In the genomic region with DNA sequence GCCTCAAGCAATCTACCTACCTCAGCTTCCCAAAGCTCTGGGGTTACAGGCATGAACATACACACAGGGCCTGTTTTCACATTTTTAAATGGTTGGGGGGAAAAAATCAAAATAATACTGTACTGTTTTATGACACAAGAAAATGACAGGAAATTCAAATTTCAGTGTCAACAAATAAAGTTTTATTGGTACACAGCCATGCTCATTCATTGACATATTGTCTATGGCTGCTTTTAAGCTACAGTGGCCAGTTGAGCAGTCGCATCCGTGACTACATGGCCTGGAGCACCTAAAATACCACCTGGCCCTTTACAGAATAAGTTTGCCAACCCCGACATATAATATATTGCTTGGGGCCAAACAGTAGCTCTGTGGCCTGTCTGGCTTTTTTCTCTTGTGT, we compare ENCODE assay signal across 16 cellular contexts. TPM values are rescaled to one million over a fixed set of nuclear protein-coding genes. Genes with fewer than 3 reads are reported as not detected.
DNase-seq lines count a peak whose midpoint lies in the region; ATAC-seq and TF ChIP-seq lines count a peak whose summit lies in the region.
"Had no signal": no experiment of that assay in that cellular context is flagged by ENCODE, and none has a peak within 500 bp of the region (broad histone marks: within the 10 kb centered on the region; RNA-seq: fewer than 3 reads in every experiment).

No MANE protein-coding gene starts in this region.

- peak overlapping the region; percentile 83 to 85 for H3K27ac ChIP-seq in breast epithelium
- no peak overlapping the region for H3K27ac ChIP-seq in mammary epithelial cell (ENCODE audit: insufficient read depth, low read depth, low read length)
- H3K27ac ChIP-seq in psoas muscle: peak overlapping the region; percentile 87

- H3K4me1 ChIP-seq in breast epithelium (peaks cover 0 to 8% of the 10 kb centered on the region in 2 donors), mammary epithelial cell (ENCODE audit: insufficient read depth, low read length) (peaks cover 22% of the 10 kb centered on the region), psoas muscle (peaks cover 44% of the 10 kb centered on the region)
- H3K4me1 ChIP-seq: HAP-1 had no signal

- WGBS in mammary epithelial cell (ENCODE audit: low coverage, missing lambda C conversion rate): 15% methylated on average over 3 of the region's 3 CpGs
- WGBS in psoas muscle, 3 donors: 44 to 78% (median 45%) methylated on average over 3 of the region's 3 CpGs

- ATAC-seq in psoas muscle (peak in 1 of 4 donors; percentile 8), sciatic nerve (no peak), HG02678 (IDR thresholded peaks at IDR 0.05; ENCODE audit: unreplicated experiment) (no peak)

- no TSS peak for BruUV-seq in mammary epithelial cell (replicated peaks; lab: Mats Ljungman, UMichigan)

- CTCF ChIA-PET in mammary epithelial cell (lab: Charles Lee; ENCODE audit: low non-redundant PET): interaction anchor here (0.5 to 1.4 kb wide), 3 partner anchors 10 to 56 kb away, joined by 6 to 9 read pairs (median 9); no protein-coding TSS in a partner anchor

- in situ Hi-C loops in mammary epithelial cell (cut with MboI; ENCODE audit: low sequenced_read_pairs in 2 of 2): loop anchor here (10.0 kb wide), 2 partner anchors 129 to 449 kb away; no protein-coding TSS in a partner anchor

- no peaks in the 10 kb centered on the region for H3K36me3 ChIP-seq in breast epithelium
- no peaks in the 10 kb centered on the region for H3K36me3 ChIP-seq in mammary epithelial cell (ENCODE audit: insufficient read depth, low read length)
- H3K36me3 ChIP-seq in psoas muscle (ENCODE audit: insufficient read depth in 1 of 2, low read depth in 1 of 2): no peaks in the 10 kb centered on the region
- H3K36me3 ChIP-seq: HAP-1 had no signal

- no peak overlapping the region for H3K4me2 ChIP-seq in mammary epithelial cell (ENCODE audit: insufficient read depth, low read depth, low read length)

- dilution Hi-C loops in mammary epithelial cell (cut with HindIII; ENCODE audit: low sequenced_read_pairs): loop anchor here (25.0 kb wide), 1 partner anchor 431 kb away; no protein-coding TSS in a partner anchor

- no peak overlapping the region for H3K9ac ChIP-seq in mammary epithelial cell (ENCODE audit: insufficient read depth, low read length)

- H3K4me3 ChIP-seq in breast epithelium (no peak overlapping the region), mammary epithelial cell (replicated peaks in 1 of 3; ENCODE audit: insufficient read depth in 1 of 3, low read depth in 2 of 3, low read length in 3 of 3) (no peak overlapping the region), epithelial cell of esophagus (ENCODE audit: low read length) (no peak overlapping the region), psoas muscle (no peak overlapping the region)
- H3K4me3 ChIP-seq: HAP-1 had no signal

- no peak overlapping the region for H2AFZ ChIP-seq in mammary epithelial cell (ENCODE audit: low read depth, low read length)

- intact Hi-C loops in breast epithelium (cut with DNase I; ENCODE audit: low total_unique reads): no loop called here
- intact Hi-C loops in mammary epithelial cell (cut with micrococcal nuclease): no loop called here
- intact Hi-C loops in psoas muscle (cut with DNase I): loop anchor here in 1 of 2 donors (5.0 kb wide), 1 partner anchor 41 kb away; no protein-coding TSS in a partner anchor
- intact Hi-C loops in sciatic nerve (cut with DNase I): no loop called here

- H3K9me3 ChIP-seq in breast epithelium (no peaks in the 10 kb centered on the region), mammary epithelial cell (replicated peaks; ENCODE audit: insufficient read depth, low read length) (no peaks in the 10 kb centered on the region), psoas muscle (no peaks in the 10 kb centered on the region)
- H3K9me3 ChIP-seq: HAP-1 had no signal

- DNase-seq in breast epithelium (ENCODE audit: low spot score in 2 of 2) (no peak), mammary epithelial cell (no peak), epithelial cell of esophagus (ENCODE audit: low read depth) (peak; percentile 9), psoas muscle (no peak), T1000 (lab: John Stamatoyannopoulos, UW) (no peak), sciatic nerve (ENCODE audit: low spot score) (no peak), OCI-M2 (lab: John Stamatoyannopoulos, UW; ENCODE audit: unreplicated experiment) (no peak)
- DNase-seq: COR-L47, NCI-H1417, NCI-H1930, NCI-H2171 treated with DMSO at 0.1 percent for 48 hours, NCI-H524 had no signal

- no peak for TF ChIP-seq POLR2A in breast epithelium (IDR thresholded peaks at IDR 0.05)

- H3K79me2 ChIP-seq in mammary epithelial cell (ENCODE audit: insufficient read depth, low read length): no peaks in the 10 kb centered on the region

- H4K20me1 ChIP-seq in mammary epithelial cell (ENCODE audit: insufficient read depth, low read length): no peaks in the 10 kb centered on the region

- H3K27me3 ChIP-seq in breast epithelium (no peaks in the 10 kb centered on the region), mammary epithelial cell (ENCODE audit: insufficient read depth, low read length) (no peaks in the 10 kb centered on the region), psoas muscle (ENCODE audit: insufficient read depth in 3 of 3, low read length in 2 of 3) (no peaks in the 10 kb centered on the region)

- TF ChIP-seq CTCF in breast epithelium (IDR thresholded peaks at IDR 0.05) (no peak), mammary epithelial cell (conservative IDR thresholded peaks at IDR 0.05 in 1 of 2, IDR thresholded peaks at IDR 0.05 in 1 of 2; ENCODE audit: extremely low read depth in 1 of 2, insufficient read depth in 1 of 2, low read depth in 1 of 2, low read length in 2 of 2) (no peak), epithelial cell of esophagus (IDR thresholded peaks at IDR 0.05; ENCODE audit: insufficient read depth, low read depth, low read length, missing control alignments) (no peak), psoas muscle (IDR thresholded peaks at IDR 0.05) (no peak)

RNA-seq across cellular contexts. Expression of a gene that starts 56.4 kb away (rescaled TPM):
- total RNA-seq in breast epithelium (10 to 100 TPM in 2 of 3 donors, 1 to 10 TPM in 1; 6.2 to 29.6 (median 11.4) TPM), mammary epithelial cell (not detected), psoas muscle (1 to 10 TPM in 3 of 4 donors, under 1 TPM in 1; 0.50 to 7.0 (median 2.5) TPM), sciatic nerve (16.0 TPM)
- polyA plus RNA-seq in mammary epithelial cell (not detected), psoas muscle (1 to 10 TPM; 1.1 to 3.9 (median 1.6) TPM)
- polyA minus RNA-seq in mammary epithelial cell: not detected
- total RNA-seq: A172 had no signal
- polyA plus RNA-seq: IgD-negative memory B cell had no signal
